8 cellular contexts compared by ENCODE assay signal in the genomic region with DNA sequence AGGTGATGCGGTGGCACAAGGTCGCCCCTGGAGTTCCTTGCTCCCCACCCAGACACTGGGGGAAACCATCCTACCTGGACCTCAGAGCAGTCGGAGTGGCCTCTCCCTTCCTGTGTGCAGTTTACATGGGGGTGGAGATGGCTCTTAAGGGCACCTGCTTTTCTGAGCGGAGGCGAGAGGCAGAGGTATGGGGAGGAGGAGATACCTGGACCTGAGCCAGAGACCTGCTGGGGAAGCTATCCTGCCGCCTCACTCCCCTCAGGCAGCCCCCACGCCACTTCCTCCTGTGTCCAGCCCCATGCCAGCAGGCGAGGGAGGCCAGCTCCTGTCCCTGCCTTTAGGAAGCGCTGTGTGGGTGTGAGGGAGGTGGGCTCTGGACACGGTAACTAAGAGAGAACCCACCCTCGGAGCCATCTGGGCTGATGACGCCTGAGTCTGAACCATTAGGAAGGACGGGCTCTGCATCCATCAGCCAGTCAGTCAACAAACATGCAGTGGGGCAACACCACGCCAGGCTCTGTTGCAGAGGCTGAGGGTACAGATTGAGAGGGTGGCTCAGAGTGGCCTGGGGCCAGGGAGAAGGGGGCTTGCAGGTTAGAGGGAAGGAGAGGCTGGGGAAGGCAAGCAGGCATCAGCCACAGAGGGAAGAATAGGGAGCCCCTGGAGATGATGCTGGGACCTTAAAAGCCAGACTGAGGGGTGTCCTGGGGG. TPM values are rescaled to one million over a fixed set of nuclear protein-coding genes. Genes with fewer than 3 reads are reported as not detected.
DNase-seq lines count a peak whose midpoint lies in the region; ATAC-seq lines count a peak whose summit lies in the region.

No MANE protein-coding gene starts in this region.

- DNase-seq in activated T-cell treated with anti-CD3 and anti-CD28 coated beads for 1 hour (ENCODE audit: low read depth) = peak; percentile 39
- no peak for DNase-seq in activated T-cell treated with anti-CD3 and anti-CD28 coated beads, Interleukin-2, amount 50 U/mL, for 1 hour
- DNase-seq in NCI-H2227 (lab: John Stamatoyannopoulos, UW; ENCODE audit: unreplicated experiment) = peak; percentile 58
- peak; percentile 30 for DNase-seq in activated T-cell treated with anti-CD3 and anti-CD28 coated beads for 4 hours
- DNase-seq in cardiac septum (ENCODE audit: low spot score) = peak; percentile 90
- peak in 3 of 4 experiments; percentile 7 to 30 (median 21) for DNase-seq in stimulated activated CD4-positive, alpha-beta T cell treated with anti-CD3 and anti-CD28 coated beads, Interleukin-1b, Interleukin-23, amount 100 ng/mL, for 24 hours (ENCODE audit: low read depth in 4 of 4, low spot score in 1 of 4)
- DNase-seq in kidney glomerular epithelial cell (lab: John Stamatoyannopoulos, UW) = no peak

- intact Hi-C loops in cardiac septum (cut with DNase I) = no loop called here

- no peak for ATAC-seq in HG03460 (IDR thresholded peaks at IDR 0.05; ENCODE audit: unreplicated experiment)

RNA-seq across cellular contexts. Expression of a gene that starts 1.2 kb away (rescaled TPM):
- 7.4 TPM for total RNA-seq in cardiac septum

RNA-seq across cellular contexts. Expression of a gene that starts 8.9 kb away (rescaled TPM):
- 59.6 TPM for total RNA-seq in cardiac septum

RNA-seq across cellular contexts. Expression of a gene that starts 9.1 kb away (rescaled TPM):
- 24.9 TPM for total RNA-seq in cardiac septum

RNA-seq across cellular contexts. Expression of a gene that starts 14.5 kb away (rescaled TPM):
- total RNA-seq in cardiac septum = 7.0 TPM

Comparison
In these comparisons a context has a peak if more than half of its experiments do, and no peak if none do; other contexts are left out.
1. DNase-seq: peak in activated T-cell treated with anti-CD3 and anti-CD28 coated beads for 1 hour (single experiment), NCI-H2227 (single experiment), activated T-cell treated with anti-CD3 and anti-CD28 coated beads for 4 hours (single experiment), cardiac septum (single experiment) and stimulated activated CD4-positive, alpha-beta T cell treated with anti-CD3 and anti-CD28 coated beads, Interleukin-1b, Interleukin-23, amount 100 ng/mL, for 24 hours (3 of 4); none in activated T-cell treated with anti-CD3 and anti-CD28 coated beads, Interleukin-2, amount 50 U/mL, for 1 hour (single experiment) and kidney glomerular epithelial cell (single experiment).